ENCODE assay signal across 8 cellular contexts in the genomic region with DNA sequence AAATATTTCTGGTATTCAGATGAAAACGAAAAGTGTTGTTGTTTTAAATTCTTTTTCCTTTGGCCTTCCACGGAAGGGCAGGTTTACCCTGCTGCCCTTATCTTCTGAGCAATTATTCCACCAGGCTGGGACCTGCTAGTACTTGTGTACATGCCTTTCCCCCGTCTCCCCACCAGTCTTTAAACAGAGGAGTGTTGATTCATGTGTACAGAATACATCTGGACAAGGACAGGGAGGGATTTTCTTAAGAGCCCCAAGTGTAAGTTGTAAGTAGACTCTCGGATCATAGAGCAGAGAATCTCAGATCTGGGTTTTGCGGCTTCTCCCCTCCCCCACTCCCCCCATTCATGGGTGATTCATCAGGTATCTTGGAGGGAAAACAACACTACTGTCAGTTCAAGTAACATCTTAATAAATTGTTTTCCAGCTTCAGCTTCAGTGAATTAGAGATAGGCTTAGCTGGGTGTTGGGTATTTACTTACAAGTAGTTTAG.
DNase-seq lines count a peak whose midpoint lies in the region; ATAC-seq and TF ChIP-seq lines count a peak whose summit lies in the region.

No MANE protein-coding gene starts in this region.

- CTCF ChIA-PET in HCT116 (lab: Charles Lee), result no interaction called here

- no TSS peak for BruUV-seq in HCT116 (replicated peaks; lab: Mats Ljungman, UMichigan)

- H3K36me3 Mint-ChIP-seq in T-helper 17 cell (ENCODE audit: low read depth) (peaks cover 4% of the 10 kb centered on the region), endodermal cell (ENCODE audit: low read depth) (no peaks in the 10 kb centered on the region)

- H3K4me2 ChIP-seq in HCT116 (ENCODE audit: low read length), result peak overlapping the region; percentile 68

- TF ChIP-seq POLR2A in HCT116 (IDR thresholded peaks at IDR 0.05; ENCODE audit: borderline replicate concordance, extremely low read depth, insufficient read depth, insufficient read length), result no peak

- H3K27ac Mint-ChIP-seq in T-helper 17 cell (peak overlapping the region; percentile 89), endodermal cell (peak overlapping the region; percentile 77)

- WGBS in endodermal cell (ENCODE audit: insufficient coverage in 1 of 2, insufficient read length in 1 of 2), 2 experiments, result 0 to 37% methylated on average over 1 to 5 of the region's 5 CpGs

- no peaks in the 10 kb centered on the region for H4K20me1 ChIP-seq in HCT116 (ENCODE audit: insufficient read depth)

- H3K4me1 ChIP-seq in HCT116 (ENCODE audit: control insufficient read depth in 1 of 2, insufficient read depth in 2 of 2, low read length in 2 of 2), result peaks cover 26 to 39% of the 10 kb centered on the region in 2 experiments
- H3K4me1 ChIP-seq in endodermal cell (ENCODE audit: control insufficient read depth, insufficient read depth, low read length), result peaks cover 5% of the 10 kb centered on the region
- H3K4me1 ChIP-seq in skeletal muscle tissue (ENCODE audit: control insufficient read depth in 3 of 3, insufficient read depth in 3 of 3, low read length in 3 of 3), result peaks cover 0 to 5% (median 3%) of the 10 kb centered on the region in 3 donors
- H3K4me1 ChIP-seq in HAP-1, result peaks cover 12% of the 10 kb centered on the region

- in situ Hi-C loops in HAP-1 (cut with MboI; ENCODE audit: low sequenced_read_pairs), result no loop called here

- H2AFZ ChIP-seq in HCT116 (ENCODE audit: low read depth, low read length, poor library complexity, severe bottlenecking), result peak overlapping the region; percentile 5

- H3K27me3 Mint-ChIP-seq in T-helper 17 cell, result no peaks in the 10 kb centered on the region
- H3K27me3 Mint-ChIP-seq in endodermal cell (ENCODE audit: insufficient read depth), result no peaks in the 10 kb centered on the region

- no peaks in the 10 kb centered on the region for H3K79me2 ChIP-seq in HCT116 (ENCODE audit: insufficient read depth, low read length)

- no peak for TF ChIP-seq CTCF in HCT116 (IDR thresholded peaks at IDR 0.05 in 2 of 3, conservative IDR thresholded peaks at IDR 0.05 in 1 of 3; ENCODE audit: borderline replicate concordance in 1 of 3, insufficient read depth in 1 of 3, low read depth in 2 of 3, low read length in 2 of 3)
- TF ChIP-seq CTCF in endodermal cell (conservative IDR thresholded peaks at IDR 0.05), result peak; percentile 15

- RAD21 ChIA-PET in HCT116 (lab: Charles Lee; ENCODE audit: low non-redundant PET in 1 of 2, low total read pairs in 2 of 2, uncharacterized antibody in 2 of 2, unreplicated experiment in 2 of 2), result no interaction called here

- no peaks in the 10 kb centered on the region for H3K9me3 Mint-ChIP-seq in endodermal cell

- H3K4me1 Mint-ChIP-seq in T-helper 17 cell (peaks cover 27% of the 10 kb centered on the region), endodermal cell (peaks cover 18% of the 10 kb centered on the region)

- no peaks in the 10 kb centered on the region for H3K9me3 ChIP-seq in HCT116 (ENCODE audit: control insufficient read depth in 1 of 2, insufficient read depth in 1 of 2, low read depth in 1 of 2, low read length in 2 of 2)
- no peaks in the 10 kb centered on the region for H3K9me3 ChIP-seq in T-helper 17 cell (ENCODE audit: control insufficient read depth, low read length, poor library complexity, severe bottlenecking)
- no peaks in the 10 kb centered on the region for H3K9me3 ChIP-seq in endodermal cell (ENCODE audit: control insufficient read depth, low read length)
- no peaks in the 10 kb centered on the region for H3K9me3 ChIP-seq in skeletal muscle tissue (ENCODE audit: control insufficient read depth in 3 of 3, low read length in 3 of 3)
- H3K9me3 ChIP-seq in HAP-1, result no peaks in the 10 kb centered on the region

- peak overlapping the region in 1 of 2 experiments; percentile 23; a peak in 1 of 4 replicates for H3K4me3 ChIP-seq in HCT116 (replicated peaks in 1 of 2; ENCODE audit: low read depth in 1 of 2, low read length in 2 of 2)
- H3K4me3 ChIP-seq in endodermal cell (ENCODE audit: low read length), result no peak overlapping the region
- H3K4me3 ChIP-seq in skeletal muscle tissue (ENCODE audit: low read length in 3 of 3), result no peak overlapping the region
- no peak overlapping the region for H3K4me3 ChIP-seq in HAP-1

- POLR2A ChIA-PET in HCT116 (lab: Charles Lee), result no interaction called here

- H3K27ac ChIP-seq in HCT116 (ENCODE audit: low read depth, low read length) (peak overlapping the region; percentile 88), endodermal cell (ENCODE audit: low read depth, low read length) (no peak overlapping the region), skeletal muscle tissue (ENCODE audit: low read depth, low read length) (peak overlapping the region; percentile 65), caudate nucleus (ENCODE audit: low read depth, low read length) (no peak overlapping the region)

- H3K27me3 ChIP-seq in HCT116 (ENCODE audit: insufficient read depth, low read length), result no peaks in the 10 kb centered on the region
- no peaks in the 10 kb centered on the region for H3K27me3 ChIP-seq in endodermal cell (ENCODE audit: control insufficient read depth, insufficient read depth, low read length, poor library complexity, severe bottlenecking)
- no peaks in the 10 kb centered on the region for H3K27me3 ChIP-seq in skeletal muscle tissue (ENCODE audit: control insufficient read depth in 3 of 3, insufficient read depth in 3 of 3, low read length in 3 of 3)
- no peaks in the 10 kb centered on the region for H3K27me3 ChIP-seq in HAP-1 (ENCODE audit: low read depth)

- no peak for DNase-seq in HCT116 (ENCODE audit: low read depth, low spot score)
- DNase-seq in T-helper 17 cell, result no peak
- DNase-seq in endodermal cell, result peak; percentile 66
- no peak for DNase-seq in HAP-1 (ENCODE audit: low spot score in 2 of 2)
- no peak for DNase-seq in caudate nucleus (lab: John Stamatoyannopoulos, UW)
- no peak for DNase-seq in NOMO-1 (lab: John Stamatoyannopoulos, UW; ENCODE audit: unreplicated experiment in 2 of 2)

- intact Hi-C loops in HCT116 (cut with micrococcal nuclease), result no loop called here

- H3K9me2 ChIP-seq in HCT116 (ENCODE audit: insufficient read depth), result no peaks in the 10 kb centered on the region

- H3K9ac ChIP-seq in HCT116 (ENCODE audit: low read length), result peak overlapping the region; percentile 25
- H3K9ac ChIP-seq in endodermal cell (ENCODE audit: extremely low read depth, low read length, poor library complexity, severe bottlenecking), result no peak overlapping the region
- H3K9ac ChIP-seq in skeletal muscle tissue (ENCODE audit: low read depth in 1 of 3, low read length in 3 of 3), result no peak overlapping the region

- ATAC-seq in HCT116, result peak; percentile 65
- peak; percentile 32 for ATAC-seq in T-helper 17 cell
- no peak for ATAC-seq in GM19324 (IDR thresholded peaks at IDR 0.05; ENCODE audit: low FRiP score, unreplicated experiment)

- TF ChIP-seq RAD21 in HCT116 (IDR thresholded peaks at IDR 0.05; ENCODE audit: low read depth), result no peak

- H3K4me3 Mint-ChIP-seq in T-helper 17 cell (no peak overlapping the region), endodermal cell (no peak overlapping the region)

- H3K36me3 ChIP-seq in HCT116 (ENCODE audit: control insufficient read depth in 1 of 2, insufficient read depth in 2 of 2, low read length in 2 of 2) (no peaks in the 10 kb centered on the region), endodermal cell (ENCODE audit: control insufficient read depth, insufficient read depth, low read length) (no peaks in the 10 kb centered on the region), skeletal muscle tissue (ENCODE audit: control insufficient read depth in 3 of 3, insufficient read depth in 3 of 3, low read length in 3 of 3) (no peaks in the 10 kb centered on the region), HAP-1 (replicated peaks) (no peaks in the 10 kb centered on the region)

TF ChIP-seq in HCT116, 20 proteins besides CTCF, POLR2A, EP300 and RAD21:
- TF ChIP-seq, protein P1, sequence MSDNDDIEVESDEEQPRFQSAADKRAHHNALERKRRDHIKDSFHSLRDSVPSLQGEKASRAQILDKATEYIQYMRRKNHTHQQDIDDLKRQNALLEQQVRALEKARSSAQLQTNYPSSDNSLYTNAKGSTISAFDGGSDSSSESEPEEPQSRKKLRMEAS (IDR thresholded peaks at IDR 0.05), result peak; percentile 0; the same call in 1 of the 2 replicates
- TF ChIP-seq FOSL1 (IDR thresholded peaks at IDR 0.05; ENCODE audit: low read depth) (peak; percentile 64), JUND (IDR thresholded peaks at IDR 0.05) (peak; percentile 57)
- TF ChIP-seq, protein P2, sequence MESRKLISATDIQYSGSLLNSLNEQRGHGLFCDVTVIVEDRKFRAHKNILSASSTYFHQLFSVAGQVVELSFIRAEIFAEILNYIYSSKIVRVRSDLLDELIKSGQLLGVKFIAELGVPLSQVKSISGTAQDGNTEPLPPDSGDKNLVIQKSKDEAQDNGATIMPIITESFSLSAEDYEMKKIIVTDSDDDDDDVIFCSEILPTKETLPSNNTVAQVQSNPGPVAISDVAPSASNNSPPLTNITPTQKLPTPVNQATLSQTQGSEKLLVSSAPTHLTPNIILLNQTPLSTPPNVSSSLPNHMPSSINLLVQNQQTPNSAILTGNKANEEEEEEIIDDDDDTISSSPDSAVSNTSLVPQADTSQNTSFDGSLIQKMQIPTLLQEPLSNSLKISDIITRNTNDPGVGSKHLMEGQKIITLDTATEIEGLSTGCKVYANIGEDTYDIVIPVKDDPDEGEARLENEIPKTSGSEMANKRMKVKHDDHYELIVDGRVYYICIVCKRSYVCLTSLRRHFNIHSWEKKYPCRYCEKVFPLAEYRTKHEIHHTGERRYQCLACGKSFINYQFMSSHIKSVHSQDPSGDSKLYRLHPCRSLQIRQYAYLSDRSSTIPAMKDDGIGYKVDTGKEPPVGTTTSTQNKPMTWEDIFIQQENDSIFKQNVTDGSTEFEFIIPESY (IDR thresholded peaks at IDR 0.05; ENCODE audit: extremely low read depth, insufficient replicate concordance, low read length), result no peak

Comparison
In these comparisons a context has a peak if more than half of its experiments do, and no peak if none do; other contexts are left out.
1. H3K27ac ChIP-seq: peak in HCT116 (single experiment) and skeletal muscle tissue (single experiment); none in endodermal cell (single experiment) and caudate nucleus (single experiment).